In the genomic region with DNA sequence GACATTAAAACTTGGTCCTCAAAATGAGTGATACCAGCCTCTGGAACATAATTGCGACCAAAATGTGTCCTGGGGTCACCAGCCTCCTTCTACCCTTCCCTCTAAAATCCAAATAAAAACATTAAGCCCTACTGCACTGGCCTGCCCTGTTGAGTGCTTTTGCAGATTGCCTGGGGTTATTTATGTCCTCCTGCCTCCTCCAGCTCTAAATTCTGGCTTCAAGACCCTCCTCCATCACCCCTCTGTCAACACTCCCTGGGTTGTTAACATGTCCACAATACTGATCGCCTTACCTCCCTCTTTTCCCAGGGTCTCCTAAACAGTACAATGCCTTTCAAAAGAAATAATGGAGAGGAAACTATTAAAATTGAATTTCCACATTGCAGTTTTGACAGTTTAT, we compare ENCODE assay signal across 20 cellular contexts.
"Had no signal": no experiment of that assay in that cellular context is flagged by ENCODE, and none has a peak within 500 bp of the region (broad histone marks: within the 10 kb centered on the region; RNA-seq: fewer than 3 reads in every experiment).

No MANE protein-coding gene starts in this region.

- H3K4me3 ChIP-seq: adrenal gland, prostate gland, right atrium auricular region, tibial nerve had no signal

- H3K36me3 ChIP-seq: adrenal gland, prostate gland, right atrium auricular region, tibial nerve had no signal

- H3K27ac Mint-ChIP-seq: stimulated activated naive CD8-positive, alpha-beta T cell treated with anti-CD3 and anti-CD28 coated beads, Interleukin-15, Interleukin-2, amounts not matched to agents 100 ng/mL and 50 ng/mL, for 24 hours had no signal

- H3K27me3 ChIP-seq: adrenal gland, right atrium auricular region, tibial nerve had no signal

- H3K4me1 ChIP-seq: prostate gland, right atrium auricular region had no signal

- ATAC-seq: left lobe of liver had no signal

- H3K27ac ChIP-seq: adrenal gland, prostate gland, right atrium auricular region, tibial nerve had no signal

- H3K9me3 ChIP-seq: adrenal gland, prostate gland, right atrium auricular region, tibial nerve had no signal

- H3K27me3 Mint-ChIP-seq: stimulated activated naive CD8-positive, alpha-beta T cell treated with anti-CD3 and anti-CD28 coated beads, Interleukin-15, Interleukin-2, amounts not matched to agents 100 ng/mL and 50 ng/mL, for 24 hours had no signal

- DNase-seq: activated CD8-positive, alpha-beta memory T cell treated with anti-CD3 and anti-CD28 coated beads for 24 hours; activated CD8-positive, alpha-beta memory T cell treated with anti-CD3 and anti-CD28 coated beads, Interleukin-2, amount 50 U/mL, for 48 hours; activated effector memory CD4-positive, alpha-beta T cell treated with anti-CD3 and anti-CD28 coated beads, Interleukin-2, amount 50 U/mL, for 16 hours; activated naive CD4-positive, alpha-beta T cell treated with anti-CD3 and anti-CD28 coated beads, Interleukin-2, amount 50 U/mL, for 16 hours; activated T-cell treated with anti-CD3 and anti-CD28 coated beads, Interleukin-2, amount 50 U/mL, for 48 hours; adrenal gland; cerebellar nuclear complex; cortex of kidney; effector CD4-positive, alpha-beta T cell; hypothalamus; midbrain; stimulated activated CD4-positive, alpha-beta T cell treated with anti-CD3 and anti-CD28 coated beads, Interleukin-12 subunit alpha, Interleukin-12 subunit beta, amount 100 ng/mL, for 4 hours; stimulated activated CD4-positive, alpha-beta T cell treated with anti-CD3 and anti-CD28 coated beads, Interleukin-1b, Interleukin-23, amount 100 ng/mL, for 48 hours; stimulated activated CD8-positive, alpha-beta memory T cell treated with anti-CD3 and anti-CD28 coated beads, Interleukin-4, amount 100 ng/mL, for 48 hours; T-helper 9 cell had no signal
